11 cellular contexts compared by ENCODE assay signal in genomic region chr13:51959773-51960172, GRCh38. TPM values are rescaled to one million over a fixed set of nuclear protein-coding genes. Genes with fewer than 3 reads are reported as not detected.
DNase-seq lines count a peak whose midpoint lies in the region; ATAC-seq, FAIRE-seq and TF ChIP-seq lines count a peak whose summit lies in the region.
"Had no signal": no experiment of that assay in that cellular context is flagged by ENCODE, and none has a peak within 500 bp of the region (broad histone marks: within the 10 kb centered on the region; RNA-seq: fewer than 3 reads in every experiment).

No MANE protein-coding gene starts in this region.

- H3K36me3 ChIP-seq in ascending aorta, result peaks cover 0 to 9% of the 10 kb centered on the region in 2 donors

- H3K27ac Mint-ChIP-seq in activated CD8-positive, alpha-beta T cell treated with anti-CD3 and anti-CD28 coated beads, Interleukin-2, amount 10 ng/mL, durations not matched to agents 7 days and 5 days, result peak overlapping the region; percentile 21
- no peak overlapping the region for H3K27ac Mint-ChIP-seq in CD14-positive monocyte

- H3K27ac ChIP-seq in ascending aorta, result no peak overlapping the region

- no peaks in the 10 kb centered on the region for H3K9me3 ChIP-seq in ascending aorta
- H3K9me3 ChIP-seq: SK-N-SH had no signal

- no peak overlapping the region for H3K4me3 Mint-ChIP-seq in activated CD8-positive, alpha-beta T cell treated with anti-CD3 and anti-CD28 coated beads, Interleukin-2, amount 10 ng/mL, durations not matched to agents 7 days and 5 days
- no peak overlapping the region for H3K4me3 Mint-ChIP-seq in CD14-positive monocyte

- POLR2A ChIA-PET in activated CD8-positive, alpha-beta T cell treated with anti-CD3 and anti-CD28 coated beads, Interleukin-2, amount 10 ng/mL, durations not matched to agents 7 days and 5 days (lab: Charles Lee), result no interaction called here

- H3K9me3 Mint-ChIP-seq in activated CD8-positive, alpha-beta T cell treated with anti-CD3 and anti-CD28 coated beads, Interleukin-2, amount 10 ng/mL, durations not matched to agents 7 days and 5 days (ENCODE audit: insufficient read depth), result no peaks in the 10 kb centered on the region
- no peaks in the 10 kb centered on the region for H3K9me3 Mint-ChIP-seq in CD14-positive monocyte

- FAIRE-seq in GM18507 (lab: Jason Lieb, UNC), result peak; percentile 74

- H3K4me1 Mint-ChIP-seq in activated CD8-positive, alpha-beta T cell treated with anti-CD3 and anti-CD28 coated beads, Interleukin-2, amount 10 ng/mL, durations not matched to agents 7 days and 5 days (ENCODE audit: low read depth), result peaks cover 41% of the 10 kb centered on the region
- H3K4me1 Mint-ChIP-seq in CD14-positive monocyte, result peaks cover 13% of the 10 kb centered on the region

- DNase-seq in GM18507 (ENCODE audit: extremely low spot score, insufficient read length, low read depth) (peak; percentile 30), ascending aorta (ENCODE audit: low spot score in 2 of 2) (no peak), CD14-positive monocyte (ENCODE audit: low spot score) (no peak), posterior vena cava (ENCODE audit: low spot score) (no peak), NCI-H345 treated with DMSO at 0.1 percent for 48 hours (lab: John Stamatoyannopoulos, UW; ENCODE audit: unreplicated experiment) (no peak)
- peak; percentile 31 for DNase-seq in activated CD8-positive, alpha-beta T cell treated with anti-CD3 and anti-CD28 coated beads, Interleukin-2, amount 10 ng/mL, durations not matched to agents 7 days and 5 days
- DNase-seq: activated gamma-delta T cell treated with Interleukin-2 at 50 U/mL for 16 hours, DMS53, SK-N-SH had no signal

- ATAC-seq in GM21367 (IDR thresholded peaks at IDR 0.05; ENCODE audit: unreplicated experiment) (peak; percentile 86), HG03159 (IDR thresholded peaks at IDR 0.05; ENCODE audit: unreplicated experiment) (peak; percentile 90)
- no peak for ATAC-seq in activated CD8-positive, alpha-beta T cell treated with anti-CD3 and anti-CD28 coated beads, Interleukin-2, amount 10 ng/mL, durations not matched to agents 7 days and 5 days

- CTCF ChIA-PET in activated CD8-positive, alpha-beta T cell treated with anti-CD3 and anti-CD28 coated beads, Interleukin-2, amount 10 ng/mL, durations not matched to agents 7 days and 5 days (lab: Charles Lee), result interaction anchor here (1.2 kb wide), 2 partner anchors 47 to 672 kb away, joined by 3 read pairs; no protein-coding TSS in a partner anchor

- TF ChIP-seq CTCF in ascending aorta (IDR thresholded peaks at IDR 0.05) (no peak), CD14-positive monocyte (IDR thresholded peaks at IDR 0.05) (no peak)

- intact Hi-C loops in ascending aorta (cut with DNase I) (no loop called here), CD14-positive monocyte (cut with micrococcal nuclease) (no loop called here), posterior vena cava (cut with DNase I) (no loop called here)

- H3K36me3 Mint-ChIP-seq in activated CD8-positive, alpha-beta T cell treated with anti-CD3 and anti-CD28 coated beads, Interleukin-2, amount 10 ng/mL, durations not matched to agents 7 days and 5 days (ENCODE audit: low read depth), result no peaks in the 10 kb centered on the region
- H3K36me3 Mint-ChIP-seq in CD14-positive monocyte, result no peaks in the 10 kb centered on the region

- no peaks in the 10 kb centered on the region for H3K4me1 ChIP-seq in ascending aorta

- no peaks in the 10 kb centered on the region for H3K27me3 Mint-ChIP-seq in activated CD8-positive, alpha-beta T cell treated with anti-CD3 and anti-CD28 coated beads, Interleukin-2, amount 10 ng/mL, durations not matched to agents 7 days and 5 days (ENCODE audit: low read depth)
- H3K27me3 Mint-ChIP-seq in CD14-positive monocyte (ENCODE audit: low read depth in 3 of 3), result peaks cover 0 to 9% (median 2%) of the 10 kb centered on the region in 3 donors

- H3K4me3 ChIP-seq in ascending aorta, result no peak overlapping the region

- no peaks in the 10 kb centered on the region for H3K27me3 ChIP-seq in ascending aorta

RNA-seq across cellular contexts. Expression of gene ATP7B, which starts 51.5 kb away (rescaled TPM):
- under 1 TPM; 0.29 to 0.37 TPM for total RNA-seq in activated CD8-positive, alpha-beta T cell treated with anti-CD3 and anti-CD28 coated beads, Interleukin-2, amount 10 ng/mL, durations not matched to agents 7 days and 5 days
- total RNA-seq in ascending aorta, result 37.7 TPM
- under 1 TPM in 1 of 2 donors, not detected in 1; 0.39 TPM for polyA plus RNA-seq in CD14-positive monocyte
- total RNA-seq in posterior vena cava, result 1 to 10 TPM; 2.6 to 5.7 TPM

RNA-seq across cellular contexts. Expression of gene ALG11, which starts 52.4 kb away (rescaled TPM):
- 10 to 100 TPM; 22.9 to 28.3 TPM for total RNA-seq in activated CD8-positive, alpha-beta T cell treated with anti-CD3 and anti-CD28 coated beads, Interleukin-2, amount 10 ng/mL, durations not matched to agents 7 days and 5 days
- 13.6 TPM for total RNA-seq in ascending aorta
- 10 to 100 TPM; 14.2 to 16.9 TPM for polyA plus RNA-seq in CD14-positive monocyte
- total RNA-seq in posterior vena cava, result 10 to 100 TPM; 27.1 to 34.9 TPM

Comparison
In these comparisons a context has a peak if more than half of its experiments do, and no peak if none do; other contexts are left out.
1. DNase-seq: peak in GM18507 (single experiment) and activated CD8-positive, alpha-beta T cell treated with anti-CD3 and anti-CD28 coated beads, Interleukin-2, amount 10 ng/mL, durations not matched to agents 7 days and 5 days (single experiment); none in ascending aorta (0 of 2), CD14-positive monocyte (single experiment), posterior vena cava (single experiment) and NCI-H345 treated with DMSO at 0.1 percent for 48 hours (single experiment).